ENCODE assay signal across 26 cellular contexts in the genomic region with DNA sequence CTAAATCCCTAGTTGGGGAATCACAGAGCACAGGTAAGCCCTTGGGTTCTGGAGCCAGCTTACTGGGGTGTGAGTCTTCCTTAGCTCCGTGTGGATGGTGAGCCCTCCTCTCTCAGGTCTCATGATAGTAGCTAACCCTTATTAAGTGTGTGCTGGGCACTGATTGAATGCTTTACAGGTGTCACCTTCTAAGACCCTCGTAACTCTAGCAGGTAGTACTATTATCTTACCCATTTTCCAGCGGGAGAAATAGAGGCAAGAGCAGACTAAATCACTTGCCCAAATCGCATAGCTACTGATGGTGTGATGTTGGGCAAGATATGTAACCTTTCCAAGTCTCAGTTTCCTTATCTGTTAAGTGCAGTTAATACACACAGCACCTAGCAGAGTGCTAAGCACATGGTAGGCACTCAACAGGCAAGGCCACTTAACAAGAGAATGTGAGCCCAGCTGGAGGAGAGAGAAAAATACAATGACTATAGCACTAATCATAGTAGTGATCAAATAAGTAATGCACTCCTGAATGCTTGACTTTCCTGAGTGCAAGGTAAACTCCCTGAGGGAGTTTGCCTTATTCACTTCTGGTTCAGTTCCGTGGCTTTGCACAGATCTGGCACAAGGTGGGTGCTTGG. TPM values are rescaled to one million over a fixed set of nuclear protein-coding genes. Genes with fewer than 3 reads are reported as not detected.
DNase-seq lines count a peak whose midpoint lies in the region; ATAC-seq, FAIRE-seq and TF ChIP-seq lines count a peak whose summit lies in the region.
"Had no signal": no experiment of that assay in that cellular context is flagged by ENCODE, and none has a peak within 500 bp of the region (broad histone marks: within the 10 kb centered on the region; RNA-seq: fewer than 3 reads in every experiment).

TSS of gene DCANP1 (minus strand) at position 51 of the 632 bp plus-strand sequence. CDS start 240 bp downstream, outside the sequence.

- H3K36me3 Mint-ChIP-seq in CD14-positive monocyte (peaks cover 3 to 19% of the 10 kb centered on the region in 2 donors), astrocyte (ENCODE audit: low read depth, unreplicated experiment) (no peaks in the 10 kb centered on the region)
- H3K36me3 Mint-ChIP-seq: mesothelial cell of epicardium; stimulated activated effector memory CD8-positive, alpha-beta T cell treated with anti-CD3 and anti-CD28 coated beads, Interleukin-12 subunit alpha, Interleukin-12 subunit beta, amount 100 ng/mL, for 72 hours had no signal

- H3K4me1 Mint-ChIP-seq in CD14-positive monocyte (peaks cover 79% of the 10 kb centered on the region), astrocyte (ENCODE audit: low read depth, unreplicated experiment) (peaks cover 24% of the 10 kb centered on the region)
- H3K4me1 Mint-ChIP-seq: stimulated activated effector memory CD8-positive, alpha-beta T cell treated with anti-CD3 and anti-CD28 coated beads, Interleukin-12 subunit alpha, Interleukin-12 subunit beta, amount 100 ng/mL, for 72 hours had no signal

- TF ChIP-seq CTCF in CD14-positive monocyte (IDR thresholded peaks at IDR 0.05) (no peak), astrocyte (IDR thresholded peaks at IDR 0.05; ENCODE audit: insufficient read depth, low read depth, low read length) (no peak), lung (IDR thresholded peaks at IDR 0.05; ENCODE audit: control extremely low read depth, extremely low read depth) (no peak), kidney (IDR thresholded peaks at IDR 0.05; ENCODE audit: borderline replicate concordance, extremely low read depth, insufficient read depth) (no peak)

- no peak within 1 kb of the TSS for H3K27ac ChIP-seq in astrocyte (ENCODE audit: low read depth, low read length)
- H3K27ac ChIP-seq in lung (ENCODE audit: low read depth in 1 of 2, low read length in 1 of 2), result no peak within 1 kb of the TSS
- H3K27ac ChIP-seq in kidney (ENCODE audit: low read depth in 2 of 2, low read length in 2 of 2), result no peak within 1 kb of the TSS
- H3K27ac ChIP-seq: dorsolateral prefrontal cortex, prostate gland had no signal

- no peaks in the 10 kb centered on the region for H4K20me1 ChIP-seq in astrocyte (ENCODE audit: insufficient read depth, low read length)

- H3K4me3 Mint-ChIP-seq in CD14-positive monocyte, result no peak within 1 kb of the TSS
- H3K4me3 Mint-ChIP-seq in astrocyte (ENCODE audit: unreplicated experiment), result no peak within 1 kb of the TSS
- H3K4me3 Mint-ChIP-seq: mesothelial cell of epicardium; stimulated activated effector memory CD8-positive, alpha-beta T cell treated with anti-CD3 and anti-CD28 coated beads, Interleukin-12 subunit alpha, Interleukin-12 subunit beta, amount 100 ng/mL, for 72 hours had no signal

- peak within 1 kb of the TSS in 4 of 7 donors; percentile 23 to 54 (median 36) for H3K27ac Mint-ChIP-seq in CD14-positive monocyte
- peak within 1 kb of the TSS; percentile 50 for H3K27ac Mint-ChIP-seq in astrocyte (ENCODE audit: unreplicated experiment)
- H3K27ac Mint-ChIP-seq: stimulated activated effector memory CD8-positive, alpha-beta T cell treated with anti-CD3 and anti-CD28 coated beads, Interleukin-12 subunit alpha, Interleukin-12 subunit beta, amount 100 ng/mL, for 72 hours had no signal

- ATAC-seq in lung (ENCODE audit: insufficient read depth, low FRiP score), result peak; percentile 71
- ATAC-seq in SK-N-SH treated with all-trans-retinoic acid at 6 μM for 48 hours, result no peak
- ATAC-seq: sciatic nerve; stimulated activated effector memory CD8-positive, alpha-beta T cell treated with anti-CD3 and anti-CD28 coated beads, Interleukin-12 subunit alpha, Interleukin-12 subunit beta, amount 100 ng/mL, for 72 hours had no signal

- H3K9me3 Mint-ChIP-seq in CD14-positive monocyte, result no peaks in the 10 kb centered on the region
- peaks cover 2% of the 10 kb centered on the region for H3K9me3 Mint-ChIP-seq in astrocyte (ENCODE audit: unreplicated experiment)
- H3K9me3 Mint-ChIP-seq: mesothelial cell of epicardium; stimulated activated effector memory CD8-positive, alpha-beta T cell treated with anti-CD3 and anti-CD28 coated beads, Interleukin-12 subunit alpha, Interleukin-12 subunit beta, amount 100 ng/mL, for 72 hours had no signal

- H3K27me3 Mint-ChIP-seq in CD14-positive monocyte (ENCODE audit: low read depth in 3 of 3), result peaks cover 0 to 5% (median 4%) of the 10 kb centered on the region in 3 donors
- H3K27me3 Mint-ChIP-seq in astrocyte (ENCODE audit: low read depth, unreplicated experiment), result peaks cover 13% of the 10 kb centered on the region

- H3K36me3 ChIP-seq in ES-I3 (ENCODE audit: insufficient read depth, low read length), result no peaks in the 10 kb centered on the region
- no peaks in the 10 kb centered on the region for H3K36me3 ChIP-seq in astrocyte (ENCODE audit: insufficient read depth, low read length)
- no peaks in the 10 kb centered on the region for H3K36me3 ChIP-seq in lung (ENCODE audit: control insufficient read depth in 2 of 2, insufficient read depth in 2 of 2, low read length in 2 of 2)
- no peaks in the 10 kb centered on the region for H3K36me3 ChIP-seq in kidney (ENCODE audit: control insufficient read depth in 1 of 2, insufficient read depth in 2 of 2, low read length in 2 of 2)
- H3K36me3 ChIP-seq: prostate gland had no signal

- H2AFZ ChIP-seq in astrocyte (ENCODE audit: low read depth, low read length), result no peak within 1 kb of the TSS

- peaks cover 20% of the 10 kb centered on the region for H3K27me3 ChIP-seq in astrocyte (ENCODE audit: insufficient read depth, low read length)
- H3K27me3 ChIP-seq in lung (ENCODE audit: control insufficient read depth, insufficient read depth), result no peaks in the 10 kb centered on the region

- H3K9ac ChIP-seq in ES-I3 (ENCODE audit: low read depth, low read length) (0 out of 2 replicates have a peak within 1 kb of the TSS, but pooled peaks have one; percentile 4), astrocyte (ENCODE audit: low read length) (no peak within 1 kb of the TSS), kidney (ENCODE audit: low read length in 2 of 2) (no peak within 1 kb of the TSS)
- H3K9ac ChIP-seq: SK-N-SH had no signal

- H3K9me3 ChIP-seq in ES-I3 (ENCODE audit: control insufficient read depth, insufficient read depth, low read length) (no peaks in the 10 kb centered on the region; the same call in 1 of the 2 replicates), astrocyte (ENCODE audit: insufficient read depth, low read depth, low read length) (peaks cover 2% of the 10 kb centered on the region), lung (ENCODE audit: control insufficient read depth in 2 of 2, insufficient read depth in 1 of 2, low read length in 1 of 2) (no peaks in the 10 kb centered on the region), kidney (ENCODE audit: control insufficient read depth in 1 of 2, low read length in 2 of 2) (no peaks in the 10 kb centered on the region)
- H3K9me3 ChIP-seq: prostate gland, SK-N-SH had no signal

- intact Hi-C loops in CD14-positive monocyte (cut with micrococcal nuclease), result no loop called here
- intact Hi-C loops in kidney (cut with DNase I), result no loop called here

- H3K4me1 ChIP-seq in ES-I3 (ENCODE audit: insufficient read depth, low read length) (peaks cover 12% of the 10 kb centered on the region; the same call in 1 of the 2 replicates), astrocyte (ENCODE audit: insufficient read depth, low read length) (peaks cover 6% of the 10 kb centered on the region), lung (ENCODE audit: control insufficient read depth in 2 of 2, insufficient read depth in 2 of 2, low read length in 2 of 2) (peaks cover 0 to 6% of the 10 kb centered on the region in 2 donors), kidney (ENCODE audit: control insufficient read depth in 1 of 2, insufficient read depth in 1 of 2, low read depth in 1 of 2, low read length in 2 of 2) (no peaks in the 10 kb centered on the region)
- H3K4me1 ChIP-seq: prostate gland had no signal

- no peak within 1 kb of the TSS for H3K4me2 ChIP-seq in astrocyte (ENCODE audit: low read length)
- H3K4me2 ChIP-seq: SK-N-SH had no signal

- 71 to 78% methylated on average over 5 of the region's 5 CpGs for WGBS in lung, 2 donors

- DNase-seq in CD14-positive monocyte (ENCODE audit: low spot score) (no peak), astrocyte (ENCODE audit: low read depth) (no peak), lung (ENCODE audit: low spot score) (no peak), DMS153 (lab: John Stamatoyannopoulos, UW) (no peak), kidney (no peak)
- DNase-seq: activated CD4-positive, alpha-beta T cell treated with anti-CD3 and anti-CD28 coated beads for 4 hours; activated gamma-delta T cell treated with Interleukin-2 at 50 U/mL for 16 hours; activated T-cell treated with anti-CD3 and anti-CD28 coated beads, Interleukin-2, amount 50 U/mL, for 1 hour; GOT3; hippocampal formation; naive B cell; NCI-H1105; NCI-H774; nucleus accumbens; SK-N-SH; stimulated activated CD4-positive, alpha-beta T cell treated with anti-CD3 and anti-CD28 coated beads, Interleukin-4, amount 100 ng/mL, for 24 hours; T-helper 2 cell had no signal

- FAIRE-seq in astrocyte (lab: Jason Lieb, UNC) (no peak), kidney (lab: Jason Lieb, UNC) (no peak)
- FAIRE-seq: endothelial cell of umbilical vein had no signal

- no peaks in the 10 kb centered on the region for H3K79me2 ChIP-seq in astrocyte (ENCODE audit: insufficient read depth, low read length)

- no peak within 1 kb of the TSS for H3K4me3 ChIP-seq in astrocyte (ENCODE audit: insufficient read depth, low read depth, low read length)
- H3K4me3 ChIP-seq in lung, result no peak within 1 kb of the TSS
- no peak within 1 kb of the TSS for H3K4me3 ChIP-seq in kidney (ENCODE audit: low read length in 2 of 2)
- H3K4me3 ChIP-seq: dorsolateral prefrontal cortex, prostate gland had no signal

RNA-seq across cellular contexts. Expression of gene DCANP1, which starts in this region (rescaled TPM):
- polyA plus RNA-seq in CD14-positive monocyte (under 1 TPM; 0.14 to 0.15 TPM), lung (under 1 TPM; 0.14 to 0.51 TPM), kidney (ENCODE audit: insufficient read depth, low read depth, low replicate concordance) (not detected)
- total RNA-seq in astrocyte (not detected in 2 replicates), lung (under 1 TPM; 0.09 to 0.43 TPM), kidney (not detected)
- total RNA-seq: endothelial cell of umbilical vein, mesothelial cell of epicardium, prostate gland, sciatic nerve had no signal
- polyA plus RNA-seq: endothelial cell of umbilical vein, SK-N-SH, urinary bladder had no signal

Comparison
In these comparisons a context has a peak if more than half of its experiments do, and no peak if none do; other contexts are left out.
1. Peak in ATAC-seq in lung; RNA of the gene not detected or under 1 TPM.